ENCODE assay signal across 1 cellular context in the genomic region with DNA sequence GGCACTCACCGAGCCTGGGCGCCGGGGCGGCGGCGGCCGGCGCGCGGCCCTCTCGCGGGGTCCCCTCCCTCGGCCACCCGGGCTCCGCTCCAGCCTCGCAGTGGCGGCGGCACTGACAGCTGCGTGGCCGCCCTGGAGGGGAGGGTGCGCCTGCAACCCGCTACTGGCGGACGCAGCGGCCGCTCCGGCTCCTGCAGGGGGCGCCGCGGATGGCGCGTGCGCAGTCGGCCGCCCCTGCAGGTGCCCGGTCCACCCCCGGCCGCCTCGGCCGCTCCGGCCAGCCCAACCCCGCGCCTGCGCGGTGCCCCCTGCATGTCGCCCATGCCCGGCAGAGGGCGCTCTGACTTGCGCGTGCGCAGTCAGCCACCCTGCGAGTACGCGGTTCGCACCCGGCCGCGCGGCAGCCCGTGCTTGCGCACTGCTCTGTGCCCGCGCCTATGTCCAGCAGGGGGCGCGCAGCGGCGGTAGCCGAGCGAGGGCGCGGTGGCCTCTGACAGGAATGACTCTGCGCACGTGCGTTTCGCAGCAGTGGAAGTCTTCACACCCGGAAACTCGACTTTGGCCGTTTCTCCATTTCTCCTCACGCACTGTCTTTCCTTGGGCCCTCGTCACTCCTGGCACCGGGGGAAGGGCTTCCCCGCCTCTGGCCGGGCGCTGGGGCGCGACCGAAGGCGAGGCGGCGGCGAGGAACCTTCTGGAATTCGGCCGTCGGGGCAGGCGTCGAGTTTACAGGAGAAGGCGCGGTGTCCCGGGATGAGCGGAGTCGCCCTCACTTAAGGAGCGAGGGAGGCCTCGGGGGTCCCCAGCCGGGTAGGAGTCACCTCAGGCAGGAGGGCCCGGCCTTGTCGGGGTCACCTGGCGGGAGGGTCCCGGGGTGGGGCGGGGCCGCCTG.
A peak's percentile ranks its signal among the peaks of the same experiment; 100 is the strongest.
TF ChIP-seq lines count a peak whose summit lies in the region.

A gene (minus strand): TSS at position 165 of the 892 bp plus-strand sequence. CDS start 14,262 bp downstream, outside the sequence.

TF ChIP-seq in HepG2, 621 proteins besides CTCF, POLR2A, EP300 and RAD21 (continued from another document and continues in another):
- TF ChIP-seq, protein P1, sequence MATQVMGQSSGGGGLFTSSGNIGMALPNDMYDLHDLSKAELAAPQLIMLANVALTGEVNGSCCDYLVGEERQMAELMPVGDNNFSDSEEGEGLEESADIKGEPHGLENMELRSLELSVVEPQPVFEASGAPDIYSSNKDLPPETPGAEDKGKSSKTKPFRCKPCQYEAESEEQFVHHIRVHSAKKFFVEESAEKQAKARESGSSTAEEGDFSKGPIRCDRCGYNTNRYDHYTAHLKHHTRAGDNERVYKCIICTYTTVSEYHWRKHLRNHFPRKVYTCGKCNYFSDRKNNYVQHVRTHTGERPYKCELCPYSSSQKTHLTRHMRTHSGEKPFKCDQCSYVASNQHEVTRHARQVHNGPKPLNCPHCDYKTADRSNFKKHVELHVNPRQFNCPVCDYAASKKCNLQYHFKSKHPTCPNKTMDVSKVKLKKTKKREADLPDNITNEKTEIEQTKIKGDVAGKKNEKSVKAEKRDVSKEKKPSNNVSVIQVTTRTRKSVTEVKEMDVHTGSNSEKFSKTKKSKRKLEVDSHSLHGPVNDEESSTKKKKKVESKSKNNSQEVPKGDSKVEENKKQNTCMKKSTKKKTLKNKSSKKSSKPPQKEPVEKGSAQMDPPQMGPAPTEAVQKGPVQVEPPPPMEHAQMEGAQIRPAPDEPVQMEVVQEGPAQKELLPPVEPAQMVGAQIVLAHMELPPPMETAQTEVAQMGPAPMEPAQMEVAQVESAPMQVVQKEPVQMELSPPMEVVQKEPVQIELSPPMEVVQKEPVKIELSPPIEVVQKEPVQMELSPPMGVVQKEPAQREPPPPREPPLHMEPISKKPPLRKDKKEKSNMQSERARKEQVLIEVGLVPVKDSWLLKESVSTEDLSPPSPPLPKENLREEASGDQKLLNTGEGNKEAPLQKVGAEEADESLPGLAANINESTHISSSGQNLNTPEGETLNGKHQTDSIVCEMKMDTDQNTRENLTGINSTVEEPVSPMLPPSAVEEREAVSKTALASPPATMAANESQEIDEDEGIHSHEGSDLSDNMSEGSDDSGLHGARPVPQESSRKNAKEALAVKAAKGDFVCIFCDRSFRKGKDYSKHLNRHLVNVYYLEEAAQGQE (IDR thresholded peaks at IDR 0.05; ENCODE audit: borderline replicate concordance in 1 of 2, low read depth in 1 of 2, low read length in 2 of 2): no peak
- TF ChIP-seq, protein P2, sequence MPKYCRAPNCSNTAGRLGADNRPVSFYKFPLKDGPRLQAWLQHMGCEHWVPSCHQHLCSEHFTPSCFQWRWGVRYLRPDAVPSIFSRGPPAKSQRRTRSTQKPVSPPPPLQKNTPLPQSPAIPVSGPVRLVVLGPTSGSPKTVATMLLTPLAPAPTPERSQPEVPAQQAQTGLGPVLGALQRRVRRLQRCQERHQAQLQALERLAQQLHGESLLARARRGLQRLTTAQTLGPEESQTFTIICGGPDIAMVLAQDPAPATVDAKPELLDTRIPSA (CRISPR knock-in tag; IDR thresholded peaks at IDR 0.05; ENCODE audit: borderline replicate concordance): peak; percentile 55; the same call in 1 of the 2 replicates
- TF ChIP-seq ZNF761 (CRISPR knock-in tag; conservative IDR thresholded peaks at IDR 0.05) (peak; percentile 97), MIER3 (CRISPR knock-in tag; IDR thresholded peaks at IDR 0.05; ENCODE audit: borderline replicate concordance) (peak; percentile 93; the same call in 1 of the 2 replicates), SP4 (CRISPR knock-in tag; IDR thresholded peaks at IDR 0.05) (peak; percentile 90), MEIS1 (CRISPR knock-in tag; IDR thresholded peaks at IDR 0.05; ENCODE audit: borderline replicate concordance) (peak; percentile 92; the same call in 1 of the 2 replicates), ERF (CRISPR knock-in tag; IDR thresholded peaks at IDR 0.05) (peak; percentile 98), MED8 (CRISPR knock-in tag; IDR thresholded peaks at IDR 0.05; ENCODE audit: insufficient replicate concordance) (peak; percentile 93), RFXAP (CRISPR knock-in tag; IDR thresholded peaks at IDR 0.05; ENCODE audit: borderline replicate concordance) (peak; percentile 89), PAWR (CRISPR knock-in tag; IDR thresholded peaks at IDR 0.05; ENCODE audit: borderline replicate concordance) (peak; percentile 72; the same call in 1 of the 2 replicates), GATAD2A (CRISPR knock-in tag; IDR thresholded peaks at IDR 0.05) (peak; percentile 80), FOXA1 (IDR thresholded peaks at IDR 0.05) (no peak), FOXA1 (CRISPR knock-in tag; IDR thresholded peaks at IDR 0.05) (peak; percentile 60), ZNF354B (CRISPR knock-in tag; IDR thresholded peaks at IDR 0.05) (no peak), ELF4 (CRISPR knock-in tag; IDR thresholded peaks at IDR 0.05; ENCODE audit: borderline replicate concordance) (no peak), ZBTB7B (CRISPR knock-in tag; IDR thresholded peaks at IDR 0.05) (peak; percentile 52; the same call in 1 of the 2 replicates), SIX4 (CRISPR knock-in tag; IDR thresholded peaks at IDR 0.05) (peak; percentile 45; the same call in 1 of the 2 replicates), PAX8 (CRISPR knock-in tag; IDR thresholded peaks at IDR 0.05; ENCODE audit: borderline replicate concordance) (peak; percentile 98; the same call in 1 of the 2 replicates), U2AF2 (IDR thresholded peaks at IDR 0.05; ENCODE audit: low read depth, low read length) (no peak), POGZ (CRISPR knock-in tag; IDR thresholded peaks at IDR 0.05) (peak; percentile 92), KAT7 (CRISPR knock-in tag; IDR thresholded peaks at IDR 0.05; ENCODE audit: borderline replicate concordance) (0 out of 2 replicates have a peak, but pooled peaks have one; percentile 54), CBFB (CRISPR knock-in tag; IDR thresholded peaks at IDR 0.05) (peak; percentile 86), ZNF562 (CRISPR knock-in tag; IDR thresholded peaks at IDR 0.05; ENCODE audit: borderline replicate concordance) (peak; percentile 87; the same call in 1 of the 2 replicates), NFE2 (CRISPR knock-in tag; IDR thresholded peaks at IDR 0.05) (peak; percentile 69; the same call in 1 of the 2 replicates), HNRNPLL (IDR thresholded peaks at IDR 0.05; ENCODE audit: low read depth, low read length, poor library complexity, severe bottlenecking) (no peak), ZNF260 (CRISPR knock-in tag; IDR thresholded peaks at IDR 0.05; ENCODE audit: borderline replicate concordance, low read depth) (no peak), KLF12 (CRISPR knock-in tag; IDR thresholded peaks at IDR 0.05; ENCODE audit: borderline replicate concordance) (peak; percentile 90), ASH2L (IDR thresholded peaks at IDR 0.05; ENCODE audit: insufficient read length, low read depth, low read length) (no peak), RCOR2 (CRISPR knock-in tag; IDR thresholded peaks at IDR 0.05) (peak; percentile 66), ZNF713 (CRISPR knock-in tag; IDR thresholded peaks at IDR 0.05) (no peak), ZNF746 (CRISPR knock-in tag; IDR thresholded peaks at IDR 0.05) (peak; percentile 93), IKZF1 (IDR thresholded peaks at IDR 0.05) (no peak), ZNF703 (CRISPR knock-in tag; IDR thresholded peaks at IDR 0.05; ENCODE audit: borderline replicate concordance) (peak; percentile 70)
- TF ChIP-seq, protein P3, sequence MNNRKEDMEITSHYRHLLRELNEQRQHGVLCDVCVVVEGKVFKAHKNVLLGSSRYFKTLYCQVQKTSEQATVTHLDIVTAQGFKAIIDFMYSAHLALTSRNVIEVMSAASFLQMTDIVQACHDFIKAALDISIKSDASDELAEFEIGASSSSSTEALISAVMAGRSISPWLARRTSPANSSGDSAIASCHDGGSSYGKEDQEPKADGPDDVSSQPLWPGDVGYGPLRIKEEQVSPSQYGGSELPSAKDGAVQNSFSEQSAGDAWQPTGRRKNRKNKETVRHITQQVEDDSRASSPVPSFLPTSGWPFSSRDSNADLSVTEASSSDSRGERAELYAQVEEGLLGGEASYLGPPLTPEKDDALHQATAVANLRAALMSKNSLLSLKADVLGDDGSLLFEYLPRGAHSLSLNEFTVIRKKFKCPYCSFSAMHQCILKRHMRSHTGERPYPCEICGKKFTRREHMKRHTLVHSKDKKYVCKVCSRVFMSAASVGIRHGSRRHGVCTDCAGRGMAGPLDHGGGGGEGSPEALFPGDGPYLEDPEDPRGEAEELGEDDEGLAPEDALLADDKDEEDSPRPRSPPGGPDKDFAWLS (CRISPR knock-in tag; IDR thresholded peaks at IDR 0.05; ENCODE audit: borderline replicate concordance): peak; percentile 72; the same call in 1 of the 2 replicates
- TF ChIP-seq, protein P4, sequence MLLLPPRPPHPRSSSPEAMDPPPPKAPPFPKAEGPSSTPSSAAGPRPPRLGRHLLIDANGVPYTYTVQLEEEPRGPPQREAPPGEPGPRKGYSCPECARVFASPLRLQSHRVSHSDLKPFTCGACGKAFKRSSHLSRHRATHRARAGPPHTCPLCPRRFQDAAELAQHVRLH (CRISPR knock-in tag; IDR thresholded peaks at IDR 0.05; ENCODE audit: borderline replicate concordance, low read depth): peak; percentile 95; the same call in 1 of the 2 replicates
- TF ChIP-seq, protein P5, sequence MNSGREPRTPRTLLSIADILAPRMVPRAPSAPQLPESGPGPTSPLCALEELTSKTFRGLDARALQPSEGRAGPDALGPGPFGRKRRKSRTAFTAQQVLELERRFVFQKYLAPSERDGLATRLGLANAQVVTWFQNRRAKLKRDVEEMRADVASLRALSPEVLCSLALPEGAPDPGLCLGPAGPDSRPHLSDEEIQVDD (CRISPR knock-in tag; IDR thresholded peaks at IDR 0.05; ENCODE audit: borderline replicate concordance): peak; percentile 95
- TF ChIP-seq, protein P6, sequence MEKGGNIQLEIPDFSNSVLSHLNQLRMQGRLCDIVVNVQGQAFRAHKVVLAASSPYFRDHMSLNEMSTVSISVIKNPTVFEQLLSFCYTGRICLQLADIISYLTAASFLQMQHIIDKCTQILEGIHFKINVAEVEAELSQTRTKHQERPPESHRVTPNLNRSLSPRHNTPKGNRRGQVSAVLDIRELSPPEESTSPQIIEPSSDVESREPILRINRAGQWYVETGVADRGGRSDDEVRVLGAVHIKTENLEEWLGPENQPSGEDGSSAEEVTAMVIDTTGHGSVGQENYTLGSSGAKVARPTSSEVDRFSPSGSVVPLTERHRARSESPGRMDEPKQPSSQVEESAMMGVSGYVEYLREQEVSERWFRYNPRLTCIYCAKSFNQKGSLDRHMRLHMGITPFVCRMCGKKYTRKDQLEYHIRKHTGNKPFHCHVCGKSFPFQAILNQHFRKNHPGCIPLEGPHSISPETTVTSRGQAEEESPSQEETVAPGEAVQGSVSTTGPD (CRISPR knock-in tag; IDR thresholded peaks at IDR 0.05): peak; percentile 39; the same call in 1 of the 2 replicates
- TF ChIP-seq, protein P7, sequence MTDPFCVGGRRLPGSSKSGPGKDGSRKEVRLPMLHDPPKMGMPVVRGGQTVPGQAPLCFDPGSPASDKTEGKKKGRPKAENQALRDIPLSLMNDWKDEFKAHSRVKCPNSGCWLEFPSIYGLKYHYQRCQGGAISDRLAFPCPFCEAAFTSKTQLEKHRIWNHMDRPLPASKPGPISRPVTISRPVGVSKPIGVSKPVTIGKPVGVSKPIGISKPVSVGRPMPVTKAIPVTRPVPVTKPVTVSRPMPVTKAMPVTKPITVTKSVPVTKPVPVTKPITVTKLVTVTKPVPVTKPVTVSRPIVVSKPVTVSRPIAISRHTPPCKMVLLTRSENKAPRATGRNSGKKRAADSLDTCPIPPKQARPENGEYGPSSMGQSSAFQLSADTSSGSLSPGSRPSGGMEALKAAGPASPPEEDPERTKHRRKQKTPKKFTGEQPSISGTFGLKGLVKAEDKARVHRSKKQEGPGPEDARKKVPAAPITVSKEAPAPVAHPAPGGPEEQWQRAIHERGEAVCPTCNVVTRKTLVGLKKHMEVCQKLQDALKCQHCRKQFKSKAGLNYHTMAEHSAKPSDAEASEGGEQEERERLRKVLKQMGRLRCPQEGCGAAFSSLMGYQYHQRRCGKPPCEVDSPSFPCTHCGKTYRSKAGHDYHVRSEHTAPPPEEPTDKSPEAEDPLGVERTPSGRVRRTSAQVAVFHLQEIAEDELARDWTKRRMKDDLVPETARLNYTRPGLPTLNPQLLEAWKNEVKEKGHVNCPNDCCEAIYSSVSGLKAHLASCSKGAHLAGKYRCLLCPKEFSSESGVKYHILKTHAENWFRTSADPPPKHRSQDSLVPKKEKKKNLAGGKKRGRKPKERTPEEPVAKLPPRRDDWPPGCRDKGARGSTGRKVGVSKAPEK (CRISPR knock-in tag; IDR thresholded peaks at IDR 0.05; ENCODE audit: borderline replicate concordance): peak; percentile 81; the same call in 1 of the 2 replicates
- TF ChIP-seq, protein P8, sequence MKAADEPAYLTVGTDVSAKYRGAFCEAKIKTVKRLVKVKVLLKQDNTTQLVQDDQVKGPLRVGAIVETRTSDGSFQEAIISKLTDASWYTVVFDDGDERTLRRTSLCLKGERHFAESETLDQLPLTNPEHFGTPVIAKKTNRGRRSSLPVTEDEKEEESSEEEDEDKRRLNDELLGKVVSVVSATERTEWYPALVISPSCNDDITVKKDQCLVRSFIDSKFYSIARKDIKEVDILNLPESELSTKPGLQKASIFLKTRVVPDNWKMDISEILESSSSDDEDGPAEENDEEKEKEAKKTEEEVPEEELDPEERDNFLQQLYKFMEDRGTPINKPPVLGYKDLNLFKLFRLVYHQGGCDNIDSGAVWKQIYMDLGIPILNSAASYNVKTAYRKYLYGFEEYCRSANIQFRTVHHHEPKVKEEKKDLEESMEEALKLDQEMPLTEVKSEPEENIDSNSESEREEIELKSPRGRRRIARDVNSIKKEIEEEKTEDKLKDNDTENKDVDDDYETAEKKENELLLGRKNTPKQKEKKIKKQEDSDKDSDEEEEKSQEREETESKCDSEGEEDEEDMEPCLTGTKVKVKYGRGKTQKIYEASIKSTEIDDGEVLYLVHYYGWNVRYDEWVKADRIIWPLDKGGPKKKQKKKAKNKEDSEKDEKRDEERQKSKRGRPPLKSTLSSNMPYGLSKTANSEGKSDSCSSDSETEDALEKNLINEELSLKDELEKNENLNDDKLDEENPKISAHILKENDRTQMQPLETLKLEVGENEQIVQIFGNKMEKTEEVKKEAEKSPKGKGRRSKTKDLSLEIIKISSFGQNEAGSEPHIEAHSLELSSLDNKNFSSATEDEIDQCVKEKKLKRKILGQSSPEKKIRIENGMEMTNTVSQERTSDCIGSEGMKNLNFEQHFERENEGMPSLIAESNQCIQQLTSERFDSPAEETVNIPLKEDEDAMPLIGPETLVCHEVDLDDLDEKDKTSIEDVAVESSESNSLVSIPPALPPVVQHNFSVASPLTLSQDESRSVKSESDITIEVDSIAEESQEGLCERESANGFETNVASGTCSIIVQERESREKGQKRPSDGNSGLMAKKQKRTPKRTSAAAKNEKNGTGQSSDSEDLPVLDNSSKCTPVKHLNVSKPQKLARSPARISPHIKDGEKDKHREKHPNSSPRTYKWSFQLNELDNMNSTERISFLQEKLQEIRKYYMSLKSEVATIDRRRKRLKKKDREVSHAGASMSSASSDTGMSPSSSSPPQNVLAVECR (CRISPR knock-in tag; IDR thresholded peaks at IDR 0.05; ENCODE audit: borderline replicate concordance): peak; percentile 86; the same call in 1 of the 2 replicates
